ENCODE assay signal across 1 cellular context in the genomic region with DNA sequence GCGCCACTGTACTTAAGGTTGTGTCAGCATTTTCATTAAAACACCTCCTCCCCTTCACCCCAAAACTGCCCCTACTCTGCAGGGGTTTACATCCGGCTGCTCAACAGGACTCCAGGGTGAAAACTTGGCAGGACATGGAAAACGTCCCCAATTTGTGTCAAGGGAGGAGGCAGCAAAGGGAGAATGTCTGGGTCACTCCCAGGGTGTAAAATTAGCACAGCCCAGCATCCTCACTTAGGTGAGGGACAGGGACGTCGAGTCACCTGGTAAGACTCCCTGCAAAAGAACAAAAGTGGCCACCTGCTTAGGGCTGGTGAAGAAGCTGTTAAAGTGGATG.
TF ChIP-seq lines count a peak whose summit lies in the region.

No MANE protein-coding gene starts in this region.

TF ChIP-seq in WTC11, 78 proteins besides CTCF, POLR2A, EP300 and RAD21 (continued from another document):
- TF ChIP-seq, protein P1, sequence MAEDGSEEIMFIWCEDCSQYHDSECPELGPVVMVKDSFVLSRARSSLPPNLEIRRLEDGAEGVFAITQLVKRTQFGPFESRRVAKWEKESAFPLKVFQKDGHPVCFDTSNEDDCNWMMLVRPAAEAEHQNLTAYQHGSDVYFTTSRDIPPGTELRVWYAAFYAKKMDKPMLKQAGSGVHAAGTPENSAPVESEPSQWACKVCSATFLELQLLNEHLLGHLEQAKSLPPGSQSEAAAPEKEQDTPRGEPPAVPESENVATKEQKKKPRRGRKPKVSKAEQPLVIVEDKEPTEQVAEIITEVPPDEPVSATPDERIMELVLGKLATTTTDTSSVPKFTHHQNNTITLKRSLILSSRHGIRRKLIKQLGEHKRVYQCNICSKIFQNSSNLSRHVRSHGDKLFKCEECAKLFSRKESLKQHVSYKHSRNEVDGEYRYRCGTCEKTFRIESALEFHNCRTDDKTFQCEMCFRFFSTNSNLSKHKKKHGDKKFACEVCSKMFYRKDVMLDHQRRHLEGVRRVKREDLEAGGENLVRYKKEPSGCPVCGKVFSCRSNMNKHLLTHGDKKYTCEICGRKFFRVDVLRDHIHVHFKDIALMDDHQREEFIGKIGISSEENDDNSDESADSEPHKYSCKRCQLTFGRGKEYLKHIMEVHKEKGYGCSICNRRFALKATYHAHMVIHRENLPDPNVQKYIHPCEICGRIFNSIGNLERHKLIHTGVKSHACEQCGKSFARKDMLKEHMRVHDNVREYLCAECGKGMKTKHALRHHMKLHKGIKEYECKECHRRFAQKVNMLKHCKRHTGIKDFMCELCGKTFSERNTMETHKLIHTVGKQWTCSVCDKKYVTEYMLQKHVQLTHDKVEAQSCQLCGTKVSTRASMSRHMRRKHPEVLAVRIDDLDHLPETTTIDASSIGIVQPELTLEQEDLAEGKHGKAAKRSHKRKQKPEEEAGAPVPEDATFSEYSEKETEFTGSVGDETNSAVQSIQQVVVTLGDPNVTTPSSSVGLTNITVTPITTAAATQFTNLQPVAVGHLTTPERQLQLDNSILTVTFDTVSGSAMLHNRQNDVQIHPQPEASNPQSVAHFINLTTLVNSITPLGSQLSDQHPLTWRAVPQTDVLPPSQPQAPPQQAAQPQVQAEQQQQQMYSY (CRISPR knock-in tag; IDR thresholded peaks at IDR 0.05): no peak
- TF ChIP-seq, protein P2, sequence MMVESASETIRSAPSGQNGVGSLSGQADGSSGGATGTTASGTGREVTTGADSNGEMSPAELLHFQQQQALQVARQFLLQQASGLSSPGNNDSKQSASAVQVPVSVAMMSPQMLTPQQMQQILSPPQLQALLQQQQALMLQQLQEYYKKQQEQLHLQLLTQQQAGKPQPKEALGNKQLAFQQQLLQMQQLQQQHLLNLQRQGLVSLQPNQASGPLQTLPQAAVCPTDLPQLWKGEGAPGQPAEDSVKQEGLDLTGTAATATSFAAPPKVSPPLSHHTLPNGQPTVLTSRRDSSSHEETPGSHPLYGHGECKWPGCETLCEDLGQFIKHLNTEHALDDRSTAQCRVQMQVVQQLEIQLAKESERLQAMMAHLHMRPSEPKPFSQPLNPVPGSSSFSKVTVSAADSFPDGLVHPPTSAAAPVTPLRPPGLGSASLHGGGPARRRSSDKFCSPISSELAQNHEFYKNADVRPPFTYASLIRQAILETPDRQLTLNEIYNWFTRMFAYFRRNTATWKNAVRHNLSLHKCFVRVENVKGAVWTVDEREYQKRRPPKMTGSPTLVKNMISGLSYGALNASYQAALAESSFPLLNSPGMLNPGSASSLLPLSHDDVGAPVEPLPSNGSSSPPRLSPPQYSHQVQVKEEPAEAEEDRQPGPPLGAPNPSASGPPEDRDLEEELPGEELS (CRISPR knock-in tag; IDR thresholded peaks at IDR 0.05): no peak
- TF ChIP-seq, protein P3, sequence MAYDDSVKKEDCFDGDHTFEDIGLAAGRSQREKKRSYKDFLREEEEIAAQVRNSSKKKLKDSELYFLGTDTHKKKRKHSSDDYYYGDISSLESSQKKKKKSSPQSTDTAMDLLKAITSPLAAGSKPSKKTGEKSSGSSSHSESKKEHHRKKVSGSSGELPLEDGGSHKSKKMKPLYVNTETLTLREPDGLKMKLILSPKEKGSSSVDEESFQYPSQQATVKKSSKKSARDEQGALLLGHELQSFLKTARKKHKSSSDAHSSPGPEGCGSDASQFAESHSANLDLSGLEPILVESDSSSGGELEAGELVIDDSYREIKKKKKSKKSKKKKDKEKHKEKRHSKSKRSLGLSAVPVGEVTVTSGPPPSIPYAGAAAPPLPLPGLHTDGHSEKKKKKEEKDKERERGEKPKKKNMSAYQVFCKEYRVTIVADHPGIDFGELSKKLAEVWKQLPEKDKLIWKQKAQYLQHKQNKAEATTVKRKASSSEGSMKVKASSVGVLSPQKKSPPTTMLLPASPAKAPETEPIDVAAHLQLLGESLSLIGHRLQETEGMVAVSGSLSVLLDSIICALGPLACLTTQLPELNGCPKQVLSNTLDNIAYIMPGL (CRISPR knock-in tag; IDR thresholded peaks at IDR 0.05): no peak
- TF ChIP-seq IRF2 (CRISPR knock-in tag; IDR thresholded peaks at IDR 0.05; ENCODE audit: borderline replicate concordance, low read depth): no peak
- TF ChIP-seq, protein P4, sequence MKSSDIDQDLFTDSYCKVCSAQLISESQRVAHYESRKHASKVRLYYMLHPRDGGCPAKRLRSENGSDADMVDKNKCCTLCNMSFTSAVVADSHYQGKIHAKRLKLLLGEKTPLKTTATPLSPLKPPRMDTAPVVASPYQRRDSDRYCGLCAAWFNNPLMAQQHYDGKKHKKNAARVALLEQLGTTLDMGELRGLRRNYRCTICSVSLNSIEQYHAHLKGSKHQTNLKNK (CRISPR knock-in tag; IDR thresholded peaks at IDR 0.05): no peak
- TF ChIP-seq TEAD4 (CRISPR knock-in tag; IDR thresholded peaks at IDR 0.05): no peak
- TF ChIP-seq NFYB (CRISPR knock-in tag; conservative IDR thresholded peaks at IDR 0.05; ENCODE audit: low read depth): no peak
- no peak for TF ChIP-seq ZNF423 (CRISPR knock-in tag; IDR thresholded peaks at IDR 0.05)
- TF ChIP-seq SOX15 (CRISPR knock-in tag; IDR thresholded peaks at IDR 0.05): no peak
- TF ChIP-seq PRRX2 (CRISPR knock-in tag; IDR thresholded peaks at IDR 0.05): no peak
- TF ChIP-seq ETV6 (CRISPR knock-in tag; IDR thresholded peaks at IDR 0.05): no peak
- TF ChIP-seq, protein P5, sequence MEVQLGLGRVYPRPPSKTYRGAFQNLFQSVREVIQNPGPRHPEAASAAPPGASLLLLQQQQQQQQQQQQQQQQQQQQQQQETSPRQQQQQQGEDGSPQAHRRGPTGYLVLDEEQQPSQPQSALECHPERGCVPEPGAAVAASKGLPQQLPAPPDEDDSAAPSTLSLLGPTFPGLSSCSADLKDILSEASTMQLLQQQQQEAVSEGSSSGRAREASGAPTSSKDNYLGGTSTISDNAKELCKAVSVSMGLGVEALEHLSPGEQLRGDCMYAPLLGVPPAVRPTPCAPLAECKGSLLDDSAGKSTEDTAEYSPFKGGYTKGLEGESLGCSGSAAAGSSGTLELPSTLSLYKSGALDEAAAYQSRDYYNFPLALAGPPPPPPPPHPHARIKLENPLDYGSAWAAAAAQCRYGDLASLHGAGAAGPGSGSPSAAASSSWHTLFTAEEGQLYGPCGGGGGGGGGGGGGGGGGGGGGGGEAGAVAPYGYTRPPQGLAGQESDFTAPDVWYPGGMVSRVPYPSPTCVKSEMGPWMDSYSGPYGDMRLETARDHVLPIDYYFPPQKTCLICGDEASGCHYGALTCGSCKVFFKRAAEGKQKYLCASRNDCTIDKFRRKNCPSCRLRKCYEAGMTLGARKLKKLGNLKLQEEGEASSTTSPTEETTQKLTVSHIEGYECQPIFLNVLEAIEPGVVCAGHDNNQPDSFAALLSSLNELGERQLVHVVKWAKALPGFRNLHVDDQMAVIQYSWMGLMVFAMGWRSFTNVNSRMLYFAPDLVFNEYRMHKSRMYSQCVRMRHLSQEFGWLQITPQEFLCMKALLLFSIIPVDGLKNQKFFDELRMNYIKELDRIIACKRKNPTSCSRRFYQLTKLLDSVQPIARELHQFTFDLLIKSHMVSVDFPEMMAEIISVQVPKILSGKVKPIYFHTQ (CRISPR knock-in tag; IDR thresholded peaks at IDR 0.05): no peak
- TF ChIP-seq, protein P6, sequence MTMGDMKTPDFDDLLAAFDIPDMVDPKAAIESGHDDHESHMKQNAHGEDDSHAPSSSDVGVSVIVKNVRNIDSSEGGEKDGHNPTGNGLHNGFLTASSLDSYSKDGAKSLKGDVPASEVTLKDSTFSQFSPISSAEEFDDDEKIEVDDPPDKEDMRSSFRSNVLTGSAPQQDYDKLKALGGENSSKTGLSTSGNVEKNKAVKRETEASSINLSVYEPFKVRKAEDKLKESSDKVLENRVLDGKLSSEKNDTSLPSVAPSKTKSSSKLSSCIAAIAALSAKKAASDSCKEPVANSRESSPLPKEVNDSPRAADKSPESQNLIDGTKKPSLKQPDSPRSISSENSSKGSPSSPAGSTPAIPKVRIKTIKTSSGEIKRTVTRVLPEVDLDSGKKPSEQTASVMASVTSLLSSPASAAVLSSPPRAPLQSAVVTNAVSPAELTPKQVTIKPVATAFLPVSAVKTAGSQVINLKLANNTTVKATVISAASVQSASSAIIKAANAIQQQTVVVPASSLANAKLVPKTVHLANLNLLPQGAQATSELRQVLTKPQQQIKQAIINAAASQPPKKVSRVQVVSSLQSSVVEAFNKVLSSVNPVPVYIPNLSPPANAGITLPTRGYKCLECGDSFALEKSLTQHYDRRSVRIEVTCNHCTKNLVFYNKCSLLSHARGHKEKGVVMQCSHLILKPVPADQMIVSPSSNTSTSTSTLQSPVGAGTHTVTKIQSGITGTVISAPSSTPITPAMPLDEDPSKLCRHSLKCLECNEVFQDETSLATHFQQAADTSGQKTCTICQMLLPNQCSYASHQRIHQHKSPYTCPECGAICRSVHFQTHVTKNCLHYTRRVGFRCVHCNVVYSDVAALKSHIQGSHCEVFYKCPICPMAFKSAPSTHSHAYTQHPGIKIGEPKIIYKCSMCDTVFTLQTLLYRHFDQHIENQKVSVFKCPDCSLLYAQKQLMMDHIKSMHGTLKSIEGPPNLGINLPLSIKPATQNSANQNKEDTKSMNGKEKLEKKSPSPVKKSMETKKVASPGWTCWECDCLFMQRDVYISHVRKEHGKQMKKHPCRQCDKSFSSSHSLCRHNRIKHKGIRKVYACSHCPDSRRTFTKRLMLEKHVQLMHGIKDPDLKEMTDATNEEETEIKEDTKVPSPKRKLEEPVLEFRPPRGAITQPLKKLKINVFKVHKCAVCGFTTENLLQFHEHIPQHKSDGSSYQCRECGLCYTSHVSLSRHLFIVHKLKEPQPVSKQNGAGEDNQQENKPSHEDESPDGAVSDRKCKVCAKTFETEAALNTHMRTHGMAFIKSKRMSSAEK (CRISPR knock-in tag; IDR thresholded peaks at IDR 0.05; ENCODE audit: borderline replicate concordance): no peak
